1 cellular context compared by ENCODE assay signal in the genomic region with DNA sequence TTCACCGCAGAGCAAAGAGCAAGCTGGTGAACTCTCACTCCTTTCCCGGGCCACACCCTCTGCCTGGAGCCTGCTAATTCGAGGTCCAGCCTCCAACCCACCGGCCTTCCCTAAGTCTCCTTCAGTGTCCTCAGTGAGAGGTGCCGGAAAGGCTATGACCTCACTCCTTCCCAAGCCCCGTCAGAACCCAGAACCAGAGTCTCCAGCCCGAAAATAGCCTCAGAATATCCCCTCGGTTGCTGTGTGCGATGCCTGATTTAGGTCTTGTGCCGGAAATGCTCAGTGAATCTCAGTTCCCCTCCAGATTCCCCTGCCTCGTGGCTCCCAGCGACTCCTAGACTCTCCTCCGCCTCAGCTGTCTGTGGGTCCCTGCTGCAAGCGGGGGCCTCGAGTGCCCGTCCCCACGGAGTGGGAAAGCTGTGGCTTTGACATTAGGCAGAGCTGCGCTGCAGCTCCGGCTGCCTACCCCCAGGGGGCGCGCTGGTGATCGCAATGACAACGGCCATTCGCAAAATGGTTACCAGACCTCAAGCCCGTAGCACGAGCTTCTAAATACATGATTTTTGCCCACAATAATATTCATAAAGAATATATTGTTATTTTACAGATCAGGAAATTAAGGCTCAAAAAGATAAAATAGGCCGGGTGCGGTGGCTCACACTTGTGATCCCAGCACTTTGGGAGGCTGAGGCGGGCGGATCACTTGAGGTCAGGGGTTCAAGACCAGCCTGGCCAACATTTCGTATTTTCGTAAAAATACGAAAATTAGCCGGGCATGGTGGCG.
TF ChIP-seq lines count a peak whose summit lies in the region.

No MANE protein-coding gene starts in this region.

TF ChIP-seq in K562, 482 proteins besides CTCF, POLR2A, EP300 and RAD21 (continued from another document and continues in another):
- TF ChIP-seq AFF4 (CRISPR knock-in tag; IDR thresholded peaks at IDR 0.05) (no peak), MECOM (CRISPR knock-in tag; IDR thresholded peaks at IDR 0.05) (no peak), ZNF695 (CRISPR knock-in tag; IDR thresholded peaks at IDR 0.05) (no peak), ZC3H8 (IDR thresholded peaks at IDR 0.05) (peak; percentile 42; the same call in 1 of the 2 replicates), GABPA (tag; conservative IDR thresholded peaks at IDR 0.05; ENCODE audit: low read depth) (0 out of 2 replicates have a peak, but pooled peaks have one; percentile 28), HNRNPK (IDR thresholded peaks at IDR 0.05; ENCODE audit: low read depth, low read length, poor library complexity, severe bottlenecking) (no peak), ILF3 (IDR thresholded peaks at IDR 0.05; ENCODE audit: borderline replicate concordance) (no peak), POLR2H (tag; IDR thresholded peaks at IDR 0.05; ENCODE audit: low read depth) (no peak), SMARCA4 (IDR thresholded peaks at IDR 0.05) (no peak), ZFX (CRISPR knock-in tag; IDR thresholded peaks at IDR 0.05) (no peak; the same call in 1 of the 2 replicates), RFX1 (IDR thresholded peaks at IDR 0.05) (no peak), MLX (CRISPR knock-in tag; conservative IDR thresholded peaks at IDR 0.05) (no peak), CREB1 (IDR thresholded peaks at IDR 0.05) (no peak; the same call in 1 of the 2 replicates), CREB1 (CRISPR knock-in tag; IDR thresholded peaks at IDR 0.05) (no peak), SMAD3 (CRISPR knock-in tag; conservative IDR thresholded peaks at IDR 0.05) (no peak), NFXL1 (CRISPR knock-in tag; IDR thresholded peaks at IDR 0.05) (no peak), NFE2L1 (tag; IDR thresholded peaks at IDR 0.05; ENCODE audit: borderline replicate concordance, low read depth) (no peak), HNRNPL (IDR thresholded peaks at IDR 0.05; ENCODE audit: low read depth, low read length) (no peak), CXXC5 (CRISPR knock-in tag; IDR thresholded peaks at IDR 0.05) (peak; percentile 62), ZZZ3 (IDR thresholded peaks at IDR 0.05) (no peak), SMARCA5 (IDR thresholded peaks at IDR 0.05) (0 out of 2 replicates have a peak, but pooled peaks have one; percentile 11), TEAD2 (tag; IDR thresholded peaks at IDR 0.05) (0 out of 2 replicates have a peak, but pooled peaks have one; percentile 45), ZNF586 (CRISPR knock-in tag; conservative IDR thresholded peaks at IDR 0.05) (no peak), GTF2B (IDR thresholded peaks at IDR 0.05; ENCODE audit: extremely low read depth, insufficient read length) (no peak), TRIM24 (IDR thresholded peaks at IDR 0.05) (no peak), KDM4B (IDR thresholded peaks at IDR 0.05; ENCODE audit: borderline replicate concordance in 2 of 2, low read depth in 1 of 2) (no peak), TEAD1 (CRISPR knock-in tag; IDR thresholded peaks at IDR 0.05) (peak in 1 of 2 experiments; percentile 78; a peak in 2 of 4 replicates), E2F5 (CRISPR knock-in tag; IDR thresholded peaks at IDR 0.05) (no peak), ZNF583 (CRISPR knock-in tag; IDR thresholded peaks at IDR 0.05) (no peak), ZNF232 (CRISPR knock-in tag; IDR thresholded peaks at IDR 0.05) (no peak), ATF1 (CRISPR knock-in tag; IDR thresholded peaks at IDR 0.05) (no peak), ATF1 (tag; IDR thresholded peaks at IDR 0.05) (peak; percentile 60; the same call in 1 of the 2 replicates), XRCC3 (IDR thresholded peaks at IDR 0.05) (no peak), ZNF224 (CRISPR knock-in tag; IDR thresholded peaks at IDR 0.05) (no peak), NR4A1 (CRISPR knock-in tag; IDR thresholded peaks at IDR 0.05) (no peak), NR4A1 (tag; IDR thresholded peaks at IDR 0.05) (peak; percentile 65; the same call in 1 of the 2 replicates), ZNF639 (CRISPR knock-in tag; conservative IDR thresholded peaks at IDR 0.05 in 1 of 2, IDR thresholded peaks at IDR 0.05 in 1 of 2) (peak in 1 of 2 experiments; percentile 67; a peak in 2 of 4 replicates), ZNF445 (CRISPR knock-in tag; IDR thresholded peaks at IDR 0.05; ENCODE audit: low read depth) (no peak), MEF2D (tag; conservative IDR thresholded peaks at IDR 0.05; ENCODE audit: low read depth) (no peak; the same call in 1 of the 2 replicates), GTF2E2 (tag; IDR thresholded peaks at IDR 0.05) (0 out of 2 replicates have a peak, but pooled peaks have one; percentile 25), ZNF668 (CRISPR knock-in tag; IDR thresholded peaks at IDR 0.05) (no peak), NCOA1 (IDR thresholded peaks at IDR 0.05; ENCODE audit: low read depth) (no peak), NFE2 (IDR thresholded peaks at IDR 0.05; ENCODE audit: low read depth) (peak; percentile 43; the same call in 1 of the 2 replicates), HSF4 (CRISPR knock-in tag; IDR thresholded peaks at IDR 0.05; ENCODE audit: borderline replicate concordance) (no peak), ZNF184 (CRISPR knock-in tag; IDR thresholded peaks at IDR 0.05) (no peak), YY1 (IDR thresholded peaks at IDR 0.05; ENCODE audit: borderline replicate concordance in 1 of 3, control insufficient read depth in 1 of 3, extremely low read depth in 1 of 3, insufficient read depth in 3 of 3, insufficient read length in 1 of 3, insufficient replicate concordance in 2 of 3, low read depth in 1 of 3, low read length in 2 of 3) (peak; percentile 58 to 95 (median 91)), MTA2 (IDR thresholded peaks at IDR 0.05; ENCODE audit: low read depth) (no peak), DDX20 (tag; IDR thresholded peaks at IDR 0.05; ENCODE audit: low read depth) (no peak)
- TF ChIP-seq, protein P1, sequence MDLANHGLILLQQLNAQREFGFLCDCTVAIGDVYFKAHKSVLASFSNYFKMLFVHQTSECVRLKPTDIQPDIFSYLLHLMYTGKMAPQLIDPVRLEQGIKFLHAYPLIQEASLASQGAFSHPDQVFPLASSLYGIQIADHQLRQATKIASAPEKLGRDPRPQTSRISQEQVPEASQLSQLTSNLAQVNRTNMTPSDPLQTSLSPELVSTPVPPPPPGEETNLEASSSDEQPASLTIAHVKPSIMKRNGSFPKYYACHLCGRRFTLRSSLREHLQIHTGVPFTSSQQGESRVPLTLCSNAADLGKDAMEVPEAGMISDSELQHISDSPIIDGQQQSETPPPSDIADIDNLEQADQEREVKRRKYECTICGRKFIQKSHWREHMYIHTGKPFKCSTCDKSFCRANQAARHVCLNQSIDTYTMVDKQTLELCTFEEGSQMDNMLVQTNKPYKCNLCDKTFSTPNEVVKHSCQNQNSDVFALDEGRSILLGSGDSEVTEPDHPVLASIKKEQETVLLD (IDR thresholded peaks at IDR 0.05): no peak; the same call in 1 of the 2 replicates
- TF ChIP-seq, protein P2, sequence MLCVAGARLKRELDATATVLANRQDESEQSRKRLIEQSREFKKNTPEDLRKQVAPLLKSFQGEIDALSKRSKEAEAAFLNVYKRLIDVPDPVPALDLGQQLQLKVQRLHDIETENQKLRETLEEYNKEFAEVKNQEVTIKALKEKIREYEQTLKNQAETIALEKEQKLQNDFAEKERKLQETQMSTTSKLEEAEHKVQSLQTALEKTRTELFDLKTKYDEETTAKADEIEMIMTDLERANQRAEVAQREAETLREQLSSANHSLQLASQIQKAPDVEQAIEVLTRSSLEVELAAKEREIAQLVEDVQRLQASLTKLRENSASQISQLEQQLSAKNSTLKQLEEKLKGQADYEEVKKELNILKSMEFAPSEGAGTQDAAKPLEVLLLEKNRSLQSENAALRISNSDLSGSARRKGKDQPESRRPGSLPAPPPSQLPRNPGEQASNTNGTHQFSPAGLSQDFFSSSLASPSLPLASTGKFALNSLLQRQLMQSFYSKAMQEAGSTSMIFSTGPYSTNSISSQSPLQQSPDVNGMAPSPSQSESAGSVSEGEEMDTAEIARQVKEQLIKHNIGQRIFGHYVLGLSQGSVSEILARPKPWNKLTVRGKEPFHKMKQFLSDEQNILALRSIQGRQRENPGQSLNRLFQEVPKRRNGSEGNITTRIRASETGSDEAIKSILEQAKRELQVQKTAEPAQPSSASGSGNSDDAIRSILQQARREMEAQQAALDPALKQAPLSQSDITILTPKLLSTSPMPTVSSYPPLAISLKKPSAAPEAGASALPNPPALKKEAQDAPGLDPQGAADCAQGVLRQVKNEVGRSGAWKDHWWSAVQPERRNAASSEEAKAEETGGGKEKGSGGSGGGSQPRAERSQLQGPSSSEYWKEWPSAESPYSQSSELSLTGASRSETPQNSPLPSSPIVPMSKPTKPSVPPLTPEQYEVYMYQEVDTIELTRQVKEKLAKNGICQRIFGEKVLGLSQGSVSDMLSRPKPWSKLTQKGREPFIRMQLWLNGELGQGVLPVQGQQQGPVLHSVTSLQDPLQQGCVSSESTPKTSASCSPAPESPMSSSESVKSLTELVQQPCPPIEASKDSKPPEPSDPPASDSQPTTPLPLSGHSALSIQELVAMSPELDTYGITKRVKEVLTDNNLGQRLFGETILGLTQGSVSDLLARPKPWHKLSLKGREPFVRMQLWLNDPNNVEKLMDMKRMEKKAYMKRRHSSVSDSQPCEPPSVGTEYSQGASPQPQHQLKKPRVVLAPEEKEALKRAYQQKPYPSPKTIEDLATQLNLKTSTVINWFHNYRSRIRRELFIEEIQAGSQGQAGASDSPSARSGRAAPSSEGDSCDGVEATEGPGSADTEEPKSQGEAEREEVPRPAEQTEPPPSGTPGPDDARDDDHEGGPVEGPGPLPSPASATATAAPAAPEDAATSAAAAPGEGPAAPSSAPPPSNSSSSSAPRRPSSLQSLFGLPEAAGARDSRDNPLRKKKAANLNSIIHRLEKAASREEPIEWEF (CRISPR knock-in tag; IDR thresholded peaks at IDR 0.05): no peak
- TF ChIP-seq, protein P3, sequence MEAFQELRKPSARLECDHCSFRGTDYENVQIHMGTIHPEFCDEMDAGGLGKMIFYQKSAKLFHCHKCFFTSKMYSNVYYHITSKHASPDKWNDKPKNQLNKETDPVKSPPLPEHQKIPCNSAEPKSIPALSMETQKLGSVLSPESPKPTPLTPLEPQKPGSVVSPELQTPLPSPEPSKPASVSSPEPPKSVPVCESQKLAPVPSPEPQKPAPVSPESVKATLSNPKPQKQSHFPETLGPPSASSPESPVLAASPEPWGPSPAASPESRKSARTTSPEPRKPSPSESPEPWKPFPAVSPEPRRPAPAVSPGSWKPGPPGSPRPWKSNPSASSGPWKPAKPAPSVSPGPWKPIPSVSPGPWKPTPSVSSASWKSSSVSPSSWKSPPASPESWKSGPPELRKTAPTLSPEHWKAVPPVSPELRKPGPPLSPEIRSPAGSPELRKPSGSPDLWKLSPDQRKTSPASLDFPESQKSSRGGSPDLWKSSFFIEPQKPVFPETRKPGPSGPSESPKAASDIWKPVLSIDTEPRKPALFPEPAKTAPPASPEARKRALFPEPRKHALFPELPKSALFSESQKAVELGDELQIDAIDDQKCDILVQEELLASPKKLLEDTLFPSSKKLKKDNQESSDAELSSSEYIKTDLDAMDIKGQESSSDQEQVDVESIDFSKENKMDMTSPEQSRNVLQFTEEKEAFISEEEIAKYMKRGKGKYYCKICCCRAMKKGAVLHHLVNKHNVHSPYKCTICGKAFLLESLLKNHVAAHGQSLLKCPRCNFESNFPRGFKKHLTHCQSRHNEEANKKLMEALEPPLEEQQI (IDR thresholded peaks at IDR 0.05): no peak
